Comparison of ENCODE assay signal across 2 cellular contexts in the genomic region with DNA sequence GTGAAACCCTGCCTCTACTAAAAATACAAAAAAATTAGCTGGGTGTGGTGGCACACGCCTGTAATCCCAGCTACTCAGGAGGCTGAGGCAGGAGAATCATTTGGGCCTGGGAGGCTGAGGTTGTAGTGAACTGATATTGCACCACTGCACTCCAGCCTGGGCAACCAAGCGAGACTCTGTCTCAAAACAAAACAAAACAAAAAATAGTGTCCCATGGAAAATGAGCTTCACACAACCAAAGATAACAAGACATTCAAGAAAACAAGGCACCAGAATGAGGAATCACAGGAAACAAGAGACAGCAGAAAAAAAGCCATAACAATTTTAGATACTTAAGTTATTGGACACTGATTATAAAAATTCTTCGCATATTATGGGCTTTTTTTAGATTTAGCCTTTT.
A peak's percentile ranks its signal among the peaks of the same experiment; 100 is the strongest.
DNase-seq lines count a peak whose midpoint lies in the region; TF ChIP-seq lines count a peak whose summit lies in the region.
"Not testable (repeated sequence)": the region's sequence is repeated elsewhere in the genome, so short reads cannot be mapped to it uniquely, and the experiment has no call there.

No MANE protein-coding gene starts in this region.

- POLR2A ChIA-PET in HEK293 (lab: Yijun Ruan, JAX), result not testable (repeated sequence)

- not testable (repeated sequence) for H3K4me3 Mint-ChIP-seq in progenitor cell of endocrine pancreas (ENCODE audit: low read depth)

- peak overlapping the region; percentile 46 for H3K27ac Mint-ChIP-seq in progenitor cell of endocrine pancreas

- H3K9me3 Mint-ChIP-seq in progenitor cell of endocrine pancreas (ENCODE audit: low read depth), result not testable (repeated sequence)

- CTCF ChIA-PET in HEK293 (lab: Yijun Ruan, JAX), result interaction anchor here (1.0 kb wide), 1 partner anchor 148 kb away, joined by 9 read pairs; no protein-coding TSS in a partner anchor

- DNase-seq in progenitor cell of endocrine pancreas (ENCODE audit: low spot score, unreplicated experiment), result not testable (repeated sequence)

- H3K27ac ChIP-seq in HEK293 (ENCODE audit: extremely low read depth, low read depth, low read length), result not testable (repeated sequence)

- not testable (repeated sequence) for H3K4me1 Mint-ChIP-seq in progenitor cell of endocrine pancreas (ENCODE audit: low read depth)

- not testable (repeated sequence) for H3K36me3 ChIP-seq in HEK293 (ENCODE audit: control insufficient read depth in 2 of 2, insufficient read depth in 1 of 2, low read length in 2 of 2)

- not testable (repeated sequence) for TF ChIP-seq CTCF in HEK293 (tag by site-specific recombination; IDR thresholded peaks at IDR 0.05); progenitor cell of endocrine pancreas (IDR thresholded peaks at IDR 0.05; ENCODE audit: unreplicated experiment)

- not testable (repeated sequence) for H3K4me1 ChIP-seq in HEK293 (ENCODE audit: control insufficient read depth, insufficient read depth, low read length)

- not testable (repeated sequence) for H3K9me3 ChIP-seq in HEK293 (ENCODE audit: control insufficient read depth, insufficient read depth, low read depth, low read length)

- not testable (repeated sequence) for H3K36me3 Mint-ChIP-seq in progenitor cell of endocrine pancreas (ENCODE audit: insufficient read depth)

- H3K4me3 ChIP-seq in HEK293 (ENCODE audit: low read depth, low read length), result not testable (repeated sequence)

- H3K27me3 Mint-ChIP-seq in progenitor cell of endocrine pancreas, result not testable (repeated sequence)

TF ChIP-seq in HEK293, 187 proteins besides CTCF, POLR2A, EP300 and RAD21:
- TF ChIP-seq, protein P1, sequence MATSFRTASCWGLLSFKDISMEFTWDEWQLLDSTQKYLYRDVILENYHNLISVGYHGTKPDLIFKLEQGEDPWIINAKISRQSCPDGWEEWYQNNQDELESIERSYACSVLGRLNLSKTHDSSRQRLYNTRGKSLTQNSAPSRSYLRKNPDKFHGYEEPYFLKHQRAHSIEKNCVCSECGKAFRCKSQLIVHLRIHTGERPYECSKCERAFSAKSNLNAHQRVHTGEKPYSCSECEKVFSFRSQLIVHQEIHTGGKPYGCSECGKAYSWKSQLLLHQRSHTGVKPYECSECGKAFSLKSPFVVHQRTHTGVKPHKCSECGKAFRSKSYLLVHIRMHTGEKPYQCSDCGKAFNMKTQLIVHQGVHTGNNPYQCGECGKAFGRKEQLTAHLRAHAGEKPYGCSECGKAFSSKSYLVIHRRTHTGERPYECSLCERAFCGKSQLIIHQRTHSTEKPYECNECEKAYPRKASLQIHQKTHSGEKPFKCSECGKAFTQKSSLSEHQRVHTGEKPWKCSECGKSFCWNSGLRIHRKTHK (tag by site-specific recombination; IDR thresholded peaks at IDR 0.05), result peak; percentile 98
